In genomic region chr17:78697846-78698343, GRCh38 we compare ENCODE assay signal across 20 cellular contexts.
DNase-seq lines count a peak whose midpoint lies in the region; ATAC-seq and TF ChIP-seq lines count a peak whose summit lies in the region.
"Had no signal": no experiment of that assay in that cellular context is flagged by ENCODE, and none has a peak within 500 bp of the region (broad histone marks: within the 10 kb centered on the region; RNA-seq: fewer than 3 reads in every experiment).

No MANE protein-coding gene starts in this region.

- H3K36me3 Mint-ChIP-seq in activated T-cell treated with anti-CD3 and anti-CD28 coated beads, Interleukin-2, amount 50 U/mL, for 24 hours (ENCODE audit: low read depth) = peaks cover 96% of the 10 kb centered on the region
- H3K36me3 Mint-ChIP-seq in central memory CD8-positive, alpha-beta T cell (ENCODE audit: insufficient read depth) = peaks cover 95% of the 10 kb centered on the region
- peaks cover 100% of the 10 kb centered on the region for H3K36me3 Mint-ChIP-seq in stimulated activated effector memory CD8-positive, alpha-beta T cell treated with anti-CD3 and anti-CD28 coated beads, Interleukin-12 subunit alpha, Interleukin-12 subunit beta, amount 100 ng/mL, for 72 hours

- H3K4me3 ChIP-seq in NB4 (ENCODE audit: low read depth, low read length) (no peak overlapping the region), mucosa of descending colon (no peak overlapping the region)
- H3K4me3 ChIP-seq: cardiac muscle cell, SJSA1, upper lobe of right lung had no signal

- H3K4me3 Mint-ChIP-seq in activated T-cell treated with anti-CD3 and anti-CD28 coated beads, Interleukin-2, amount 50 U/mL, for 24 hours = no peak overlapping the region
- no peak overlapping the region for H3K4me3 Mint-ChIP-seq in central memory CD8-positive, alpha-beta T cell
- H3K4me3 Mint-ChIP-seq in stimulated activated effector memory CD8-positive, alpha-beta T cell treated with anti-CD3 and anti-CD28 coated beads, Interleukin-12 subunit alpha, Interleukin-12 subunit beta, amount 100 ng/mL, for 72 hours = no peak overlapping the region

- H3K4me1 ChIP-seq in mucosa of descending colon (ENCODE audit: low read depth) = no peaks in the 10 kb centered on the region
- H3K4me1 ChIP-seq: parathyroid adenoma, upper lobe of right lung had no signal

- intact Hi-C loops in mucosa of descending colon (cut with DNase I, micrococcal nuclease) = no loop called here

- H3K27ac Mint-ChIP-seq in activated T-cell treated with anti-CD3 and anti-CD28 coated beads, Interleukin-2, amount 50 U/mL, for 24 hours = peak overlapping the region; percentile 78
- peak overlapping the region; percentile 74 for H3K27ac Mint-ChIP-seq in central memory CD8-positive, alpha-beta T cell (ENCODE audit: low read depth)
- peak overlapping the region; percentile 24 for H3K27ac Mint-ChIP-seq in stimulated activated effector memory CD8-positive, alpha-beta T cell treated with anti-CD3 and anti-CD28 coated beads, Interleukin-12 subunit alpha, Interleukin-12 subunit beta, amount 100 ng/mL, for 72 hours

- H3K27me3 Mint-ChIP-seq in activated T-cell treated with anti-CD3 and anti-CD28 coated beads, Interleukin-2, amount 50 U/mL, for 24 hours = no peaks in the 10 kb centered on the region
- H3K27me3 Mint-ChIP-seq in central memory CD8-positive, alpha-beta T cell = no peaks in the 10 kb centered on the region

- H3K4me1 Mint-ChIP-seq in activated T-cell treated with anti-CD3 and anti-CD28 coated beads, Interleukin-2, amount 50 U/mL, for 24 hours (ENCODE audit: low read depth) = peaks cover 9% of the 10 kb centered on the region
- peaks cover 23% of the 10 kb centered on the region for H3K4me1 Mint-ChIP-seq in central memory CD8-positive, alpha-beta T cell
- peaks cover 35% of the 10 kb centered on the region for H3K4me1 Mint-ChIP-seq in stimulated activated effector memory CD8-positive, alpha-beta T cell treated with anti-CD3 and anti-CD28 coated beads, Interleukin-12 subunit alpha, Interleukin-12 subunit beta, amount 100 ng/mL, for 72 hours

- no peaks in the 10 kb centered on the region for H3K36me3 ChIP-seq in mucosa of descending colon (ENCODE audit: low read depth)

- H3K9me3 Mint-ChIP-seq in activated T-cell treated with anti-CD3 and anti-CD28 coated beads, Interleukin-2, amount 50 U/mL, for 24 hours = no peaks in the 10 kb centered on the region
- H3K9me3 Mint-ChIP-seq in central memory CD8-positive, alpha-beta T cell = no peaks in the 10 kb centered on the region
- no peaks in the 10 kb centered on the region for H3K9me3 Mint-ChIP-seq in stimulated activated effector memory CD8-positive, alpha-beta T cell treated with anti-CD3 and anti-CD28 coated beads, Interleukin-12 subunit alpha, Interleukin-12 subunit beta, amount 100 ng/mL, for 72 hours

- no peak for TF ChIP-seq CTCF in NB4 (IDR thresholded peaks at IDR 0.05; ENCODE audit: low read depth, low read length)
- TF ChIP-seq CTCF in mucosa of descending colon (IDR thresholded peaks at IDR 0.05) = no peak

- no peaks in the 10 kb centered on the region for H3K9me3 ChIP-seq in mucosa of descending colon
- H3K9me3 ChIP-seq: SJSA1, upper lobe of right lung had no signal

- no peak for DNase-seq in activated T-cell treated with anti-CD3 and anti-CD28 coated beads, Interleukin-2, amount 50 U/mL, for 24 hours
- no peak for DNase-seq in activated T-cell treated with anti-CD3 and anti-CD28 coated beads, Interleukin-2, amount 50 U/mL, for 48 hours
- DNase-seq in NB4 (ENCODE audit: low read depth) (peak; percentile 87), NCI-H2171 treated with DMSO at 0.1 percent for 48 hours (lab: John Stamatoyannopoulos, UW) (no peak), mucosa of descending colon (no peak)
- DNase-seq in central memory CD8-positive, alpha-beta T cell (ENCODE audit: low spot score in 2 of 2) = no peak
- no peak for DNase-seq in stimulated activated effector memory CD8-positive, alpha-beta T cell treated with anti-CD3 and anti-CD28 coated beads, Interleukin-12 subunit alpha, Interleukin-12 subunit beta, amount 100 ng/mL, for 72 hours (ENCODE audit: low spot score in 2 of 2)
- DNase-seq: activated CD8-positive, alpha-beta memory T cell treated with anti-CD3 and anti-CD28 coated beads for 24 hours; activated gamma-delta T cell treated with Interleukin-2 at 50 U/mL for 16 hours; COR-L47; effector memory CD4-positive, alpha-beta T cell; left colon; NCI-H1694 treated with DMSO at 0.1 percent for 48 hours; small intestine; stimulated activated naive CD4-positive, alpha-beta T cell; upper lobe of right lung had no signal

- ATAC-seq in central memory CD8-positive, alpha-beta T cell (replicated peaks; ENCODE audit: extremely low read depth, poor library complexity, severe bottlenecking) = no peak
- ATAC-seq in stimulated activated effector memory CD8-positive, alpha-beta T cell treated with anti-CD3 and anti-CD28 coated beads, Interleukin-12 subunit alpha, Interleukin-12 subunit beta, amount 100 ng/mL, for 72 hours = no peak
- ATAC-seq in HG03097 (IDR thresholded peaks at IDR 0.05; ENCODE audit: low FRiP score, unreplicated experiment) = no peak
- ATAC-seq in mucosa of descending colon = no peak
- ATAC-seq: left colon, upper lobe of right lung had no signal

- TF ChIP-seq POLR2A in NB4 (IDR thresholded peaks at IDR 0.05; ENCODE audit: extremely low read depth, insufficient read length) = no peak

Comparison
In these comparisons a context has a peak if more than half of its experiments do, and no peak if none do; other contexts are left out.
1. H3K27ac Mint-ChIP-seq: peak in every context shown above with its lines; median percentile 78 in activated T-cell treated with anti-CD3 and anti-CD28 coated beads, Interleukin-2, amount 50 U/mL, for 24 hours; 74 in central memory CD8-positive, alpha-beta T cell; 24 in stimulated activated effector memory CD8-positive, alpha-beta T cell treated with anti-CD3 and anti-CD28 coated beads, Interleukin-12 subunit alpha, Interleukin-12 subunit beta, amount 100 ng/mL, for 72 hours.